Comparison of ENCODE assay signal across 31 cellular contexts in genomic region chr5:178435321-178436238, GRCh38.
DNase-seq lines count a peak whose midpoint lies in the region; ATAC-seq and TF ChIP-seq lines count a peak whose summit lies in the region.
"Had no signal": no experiment of that assay in that cellular context is flagged by ENCODE, and none has a peak within 500 bp of the region (broad histone marks: within the 10 kb centered on the region; RNA-seq: fewer than 3 reads in every experiment).

No MANE protein-coding gene starts in this region.

- H3K36me3 Mint-ChIP-seq in nephron (ENCODE audit: low read depth) (no peaks in the 10 kb centered on the region), MCF 10A (ENCODE audit: insufficient read depth, unreplicated experiment) (no peaks in the 10 kb centered on the region)
- H3K36me3 Mint-ChIP-seq: activated naive CD8-positive, alpha-beta T cell had no signal

- peaks cover 21% of the 10 kb centered on the region for H3K27me3 Mint-ChIP-seq in nephron (ENCODE audit: low read depth)
- peaks cover 39% of the 10 kb centered on the region for H3K27me3 Mint-ChIP-seq in MCF 10A (ENCODE audit: insufficient read depth, unreplicated experiment)

- intact Hi-C loops in body of pancreas (cut with DNase I), result no loop called here
- intact Hi-C loops in testis (cut with DNase I; ENCODE audit: low total_unique reads), result no loop called here
- intact Hi-C loops in left colon (cut with DNase I, micrococcal nuclease), result no loop called here
- intact Hi-C loops in MCF 10A (cut with micrococcal nuclease), result no loop called here

- H3K27ac Mint-ChIP-seq in nephron (peak overlapping the region; percentile 40 to 96 (median 60)), MCF 10A (ENCODE audit: low read depth, unreplicated experiment) (no peak overlapping the region)
- H3K27ac Mint-ChIP-seq: activated CD8-positive, alpha-beta T cell treated with anti-CD3 and anti-CD28 coated beads, Interleukin-2, amount 10 ng/mL, durations not matched to agents 7 days and 5 days; activated naive CD8-positive, alpha-beta T cell had no signal

- peaks cover 3% of the 10 kb centered on the region; the same call in 1 of the 2 replicates for H3K79me2 ChIP-seq in DND-41 (ENCODE audit: insufficient read depth, low read length)

- H3K4me3 ChIP-seq in DND-41 (ENCODE audit: low read depth in 1 of 2, low read length in 2 of 2), result no peak overlapping the region
- H3K4me3 ChIP-seq in body of pancreas, result no peak overlapping the region
- H3K4me3 ChIP-seq in testis, result no peak overlapping the region
- H3K4me3 ChIP-seq: cardiac muscle cell, colonic mucosa, HAP-1, Peyer's patch, uterus had no signal

- no peaks in the 10 kb centered on the region for H3K36me3 ChIP-seq in DND-41 (ENCODE audit: insufficient read depth, low read length)
- no peaks in the 10 kb centered on the region for H3K36me3 ChIP-seq in body of pancreas (replicated peaks in 1 of 2; ENCODE audit: insufficient read depth in 1 of 2, low read depth in 2 of 2)
- no peaks in the 10 kb centered on the region for H3K36me3 ChIP-seq in testis (ENCODE audit: low read depth, missing control alignments)
- H3K36me3 ChIP-seq: cardiac muscle cell, colonic mucosa, HAP-1, Peyer's patch, uterus had no signal

- no peaks in the 10 kb centered on the region for H4K20me1 ChIP-seq in DND-41 (ENCODE audit: insufficient read depth, low read length)

- H2AFZ ChIP-seq in DND-41 (ENCODE audit: low read depth, low read length), result no peak overlapping the region

- TF ChIP-seq POLR2A in body of pancreas (IDR thresholded peaks at IDR 0.05) (no peak), testis (IDR thresholded peaks at IDR 0.05) (no peak)

- no peaks in the 10 kb centered on the region for H3K9me3 ChIP-seq in DND-41 (ENCODE audit: insufficient read depth, low read length, severe bottlenecking)
- no peaks in the 10 kb centered on the region for H3K9me3 ChIP-seq in body of pancreas
- no peaks in the 10 kb centered on the region for H3K9me3 ChIP-seq in testis
- H3K9me3 ChIP-seq: Caco-2, colonic mucosa, HAP-1, Peyer's patch, uterus had no signal

- H3K4me1 Mint-ChIP-seq in nephron, result peaks cover 67% of the 10 kb centered on the region
- H3K4me1 Mint-ChIP-seq in MCF 10A (ENCODE audit: insufficient read depth, unreplicated experiment), result no peaks in the 10 kb centered on the region

- no peak overlapping the region for H3K4me2 ChIP-seq in DND-41 (ENCODE audit: insufficient read depth, low read length)

- 71 to 85% methylated on average over 21 to 22 of the region's 22 CpGs for WGBS in body of pancreas, 2 donors
- WGBS in testis, 2 donors, result 90 to 95% methylated on average over 22 of the region's 22 CpGs

- H3K9ac ChIP-seq in DND-41 (ENCODE audit: low read depth, low read length), result no peak overlapping the region

- H3K4me3 Mint-ChIP-seq in nephron (no peak overlapping the region), MCF 10A (ENCODE audit: unreplicated experiment) (no peak overlapping the region)
- H3K4me3 Mint-ChIP-seq: activated CD8-positive, alpha-beta T cell treated with anti-CD3 and anti-CD28 coated beads, Interleukin-2, amount 10 ng/mL, durations not matched to agents 7 days and 5 days; activated naive CD8-positive, alpha-beta T cell had no signal

- no TSS peak for BruUV-seq in MCF 10A (replicated peaks; lab: Mats Ljungman, UMichigan)

- POLR2A ChIA-PET in MCF 10A (lab: Yijun Ruan, JAX), result no interaction called here

- ATAC-seq in DND-41 (ENCODE audit: insufficient read depth, low read depth) (no peak), body of pancreas (peak; percentile 4), left colon (no peak)
- ATAC-seq: activated CD8-positive, alpha-beta T cell treated with anti-CD3 and anti-CD28 coated beads, Interleukin-2, amount 10 ng/mL, durations not matched to agents 7 days and 5 days; HepG2; stimulated activated naive CD8-positive, alpha-beta T cell treated with anti-CD3 and anti-CD28 coated beads, Interleukin-15, Interleukin-2, amounts not matched to agents 100 U/mL and 50 U/mL, for 24 hours had no signal

- H3K9me3 Mint-ChIP-seq in nephron (peaks cover 8% of the 10 kb centered on the region), MCF 10A (ENCODE audit: unreplicated experiment) (peaks cover 11% of the 10 kb centered on the region)

- peaks cover 48% of the 10 kb centered on the region for H3K4me1 ChIP-seq in DND-41 (ENCODE audit: insufficient read depth, low read length)
- H3K4me1 ChIP-seq in body of pancreas, result peaks cover 3% of the 10 kb centered on the region
- H3K4me1 ChIP-seq in testis, result no peaks in the 10 kb centered on the region
- H3K4me1 ChIP-seq: Caco-2, colonic mucosa, HAP-1, Peyer's patch, uterus had no signal

- peak; percentile 4 for DNase-seq in DND-41
- DNase-seq in body of pancreas, result no peak
- DNase-seq in testis, result peak; percentile 3
- no peak for DNase-seq in left colon
- no peak for DNase-seq in NCI-H2227 treated with DMSO at 0.1 percent for 48 hours (lab: John Stamatoyannopoulos, UW)
- no peak for DNase-seq in MCF 10A (ENCODE audit: unreplicated experiment)
- DNase-seq: activated CD8-positive, alpha-beta T cell treated with anti-CD3 and anti-CD28 coated beads, Interleukin-2, amount 10 ng/mL, durations not matched to agents 7 days and 5 days; activated effector memory CD4-positive, alpha-beta T cell treated with Interleukin-2 at 50 U/mL for 16 hours; activated T-cell treated with anti-CD3 and anti-CD28 coated beads, Interleukin-2, amount 50 U/mL, for 1 hour; Caco-2; colonic mucosa; DMS79; effector memory CD4-positive, alpha-beta T cell; erythroblast; GDM1; NCI-H146; NCI-H446; NCI-H774; occipital lobe; SHP77; small intestine; stimulated activated naive CD8-positive, alpha-beta T cell treated with anti-CD3 and anti-CD28 coated beads, Interleukin-15, Interleukin-2, amounts not matched to agents 100 U/mL and 50 U/mL, for 24 hours; T-helper 9 cell; uterus had no signal

- H3K27ac ChIP-seq in DND-41 (ENCODE audit: low read length) (peak overlapping the region; percentile 24; the same call in 1 of the 2 replicates), body of pancreas (no peak overlapping the region), testis (no peak overlapping the region)
- H3K27ac ChIP-seq: C4-2B, cardiac muscle cell, colonic mucosa, Peyer's patch, uterus had no signal

- CTCF ChIA-PET in MCF 10A (lab: Yijun Ruan, JAX), result interaction anchor here (1.2 kb wide), 1 partner anchor 295 kb away, joined by 3 read pairs; the partner anchor contains the start of gene ZNF354A

- H3K27me3 ChIP-seq in DND-41 (ENCODE audit: insufficient read depth, low read length, poor library complexity) (no peaks in the 10 kb centered on the region), body of pancreas (no peaks in the 10 kb centered on the region), testis (no peaks in the 10 kb centered on the region)
- H3K27me3 ChIP-seq: cardiac muscle cell, colonic mucosa, Peyer's patch, uterus had no signal

- TF ChIP-seq CTCF in DND-41 (IDR thresholded peaks at IDR 0.05; ENCODE audit: borderline replicate concordance, extremely low read depth, low read length, poor library complexity, severe bottlenecking) (no peak), body of pancreas (IDR thresholded peaks at IDR 0.05) (no peak), nephron (IDR thresholded peaks at IDR 0.05; ENCODE audit: unreplicated experiment in 3 of 3) (no peak), testis (IDR thresholded peaks at IDR 0.05) (no peak), MCF 10A (IDR thresholded peaks at IDR 0.05; ENCODE audit: unreplicated experiment) (no peak)

Comparison
In these comparisons a context has a peak if more than half of its experiments do, and no peak if none do; other contexts are left out.
1. DNase-seq: peak in DND-41 (single experiment) and testis (single experiment); none in body of pancreas (0 of 4), left colon (0 of 2), NCI-H2227 treated with DMSO at 0.1 percent for 48 hours (single experiment) and MCF 10A (single experiment).